11 cellular contexts compared by ENCODE assay signal in genomic region chr10:110818311-110819257, GRCh38. TPM values are rescaled to one million over a fixed set of nuclear protein-coding genes. Genes with fewer than 3 reads are reported as not detected.
DNase-seq lines count a peak whose midpoint lies in the region; ATAC-seq, FAIRE-seq and TF ChIP-seq lines count a peak whose summit lies in the region.
"Had no signal": no experiment of that assay in that cellular context is flagged by ENCODE, and none has a peak within 500 bp of the region (broad histone marks: within the 10 kb centered on the region; RNA-seq: fewer than 3 reads in every experiment).

No MANE protein-coding gene starts in this region.

- H3K9me3 Mint-ChIP-seq in stimulated activated effector memory CD8-positive, alpha-beta T cell treated with anti-CD3 and anti-CD28 coated beads, Interleukin-12 subunit alpha, Interleukin-12 subunit beta, amount 100 ng/mL, for 72 hours: no peaks in the 10 kb centered on the region

- H3K4me2 ChIP-seq in HepG2 (ENCODE audit: low read depth, low read length): peak overlapping the region; percentile 15; the same call in 1 of the 2 replicates

- 49% methylated on average over 6 of the region's 8 CpGs for WGBS in HepG2 (ENCODE audit: low lambda C conversion rate)

- no peak for TF ChIP-seq POLR2A in HepG2 (IDR thresholded peaks at IDR 0.05; ENCODE audit: insufficient read depth in 1 of 2, low read depth in 2 of 2, low read length in 2 of 2)

- H3K4me3 ChIP-seq in HepG2 (replicated peaks in 1 of 3; ENCODE audit: insufficient read depth in 1 of 3, low read depth in 2 of 3, low read length in 3 of 3): no peak overlapping the region
- no peak overlapping the region for H3K4me3 ChIP-seq in dorsolateral prefrontal cortex
- H3K4me3 ChIP-seq in kidney (ENCODE audit: low read length in 2 of 2): no peak overlapping the region

- H3K36me3 ChIP-seq in HepG2 (replicated peaks in 1 of 2; ENCODE audit: control insufficient read depth in 1 of 2, insufficient read depth in 2 of 2, low read length in 2 of 2): no peaks in the 10 kb centered on the region
- H3K36me3 ChIP-seq in kidney (ENCODE audit: control insufficient read depth in 1 of 2, insufficient read depth in 2 of 2, low read length in 2 of 2): no peaks in the 10 kb centered on the region

- intact Hi-C loops in HepG2 (cut with micrococcal nuclease; ENCODE audit: unreplicated experiment): no loop called here
- intact Hi-C loops in dorsolateral prefrontal cortex (cut with DNase I): no loop called here
- intact Hi-C loops in kidney (cut with DNase I): no loop called here

- in situ Hi-C loops in HepG2 (cut with HindIII; ENCODE audit: extremely low pct_ligation_motif_present, low pct_unique_long_range_greater_than_20kb): no loop called here

- peak; percentile 52 for ATAC-seq in HepG2
- no peak for ATAC-seq in stimulated activated effector memory CD8-positive, alpha-beta T cell treated with anti-CD3 and anti-CD28 coated beads, Interleukin-12 subunit alpha, Interleukin-12 subunit beta, amount 100 ng/mL, for 72 hours
- no peak for ATAC-seq in HG03460 (IDR thresholded peaks at IDR 0.05; ENCODE audit: unreplicated experiment)
- ATAC-seq: activated naive CD4-positive, alpha-beta T cell treated with anti-CD3 and anti-CD28 coated beads, Interleukin-2, amount 50 U/mL, for 72 hours had no signal

- FAIRE-seq in HepG2 (lab: Jason Lieb, UNC) (no peak), kidney (lab: Jason Lieb, UNC) (no peak)
- FAIRE-seq: endometrium had no signal

- H3K9me3 ChIP-seq in HepG2 (ENCODE audit: low read length): no peaks in the 10 kb centered on the region
- H3K9me3 ChIP-seq in kidney (ENCODE audit: control insufficient read depth in 1 of 2, low read length in 2 of 2): no peaks in the 10 kb centered on the region

- no peak overlapping the region for H3K4me3 Mint-ChIP-seq in stimulated activated effector memory CD8-positive, alpha-beta T cell treated with anti-CD3 and anti-CD28 coated beads, Interleukin-12 subunit alpha, Interleukin-12 subunit beta, amount 100 ng/mL, for 72 hours

- H3K4me1 ChIP-seq in HepG2 (ENCODE audit: insufficient read depth, low read length) (peaks cover 35% of the 10 kb centered on the region), kidney (ENCODE audit: control insufficient read depth in 1 of 2, insufficient read depth in 1 of 2, low read depth in 1 of 2, low read length in 2 of 2) (peaks cover 21 to 29% of the 10 kb centered on the region in 2 donors)

- no peaks in the 10 kb centered on the region for H4K20me1 ChIP-seq in HepG2 (ENCODE audit: insufficient read depth, low read length)

- H3K79me2 ChIP-seq in HepG2 (ENCODE audit: insufficient read depth, low read length): no peaks in the 10 kb centered on the region

- DNase-seq in HT-29 (ENCODE audit: low spot score): peak; percentile 30
- DNase-seq in HepG2 (ENCODE audit: low spot score): no peak
- DNase-seq in stimulated activated effector memory CD8-positive, alpha-beta T cell treated with anti-CD3 and anti-CD28 coated beads, Interleukin-12 subunit alpha, Interleukin-12 subunit beta, amount 100 ng/mL, for 72 hours (ENCODE audit: low spot score in 2 of 2): no peak
- no peak for DNase-seq in occipital lobe (lab: John Stamatoyannopoulos, UW)
- DNase-seq in dorsolateral prefrontal cortex: no peak
- DNase-seq in kidney: no peak
- DNase-seq: NCI-H187 treated with DMSO at 0.1 percent for 48 hours had no signal

- H3K27me3 ChIP-seq in HepG2 (ENCODE audit: control insufficient read depth in 1 of 2, insufficient read depth in 2 of 2, low read length in 2 of 2) (peaks cover 0 to 1% of the 10 kb centered on the region in 2 experiments; a peak in 1 of 5 replicates), dorsolateral prefrontal cortex (no peaks in the 10 kb centered on the region)

- TF ChIP-seq RAD21 in HepG2 (CRISPR knock-in tag; IDR thresholded peaks at IDR 0.05): no peak

- H3K27ac Mint-ChIP-seq in stimulated activated effector memory CD8-positive, alpha-beta T cell treated with anti-CD3 and anti-CD28 coated beads, Interleukin-12 subunit alpha, Interleukin-12 subunit beta, amount 100 ng/mL, for 72 hours: peak overlapping the region; percentile 46

- no TSS peak for BruUV-seq in HepG2 (replicated peaks; lab: Mats Ljungman, UMichigan)

- peaks cover 26% of the 10 kb centered on the region for H3K4me1 Mint-ChIP-seq in stimulated activated effector memory CD8-positive, alpha-beta T cell treated with anti-CD3 and anti-CD28 coated beads, Interleukin-12 subunit alpha, Interleukin-12 subunit beta, amount 100 ng/mL, for 72 hours

- POLR2A ChIA-PET in HepG2 (lab: Yijun Ruan, JAX): interaction anchor here (0.5 to 0.9 kb wide), 2 partner anchors 53 to 608 kb away, joined by 4 to 5 read pairs; partner anchors contain the start of gene PDCD4

- TF ChIP-seq CTCF in VCaP (conservative IDR thresholded peaks at IDR 0.05) (no peak), HepG2 (CRISPR knock-in tag; IDR thresholded peaks at IDR 0.05) (no peak), dorsolateral prefrontal cortex (IDR thresholded peaks at IDR 0.05 in 54 of 56, conservative IDR thresholded peaks at IDR 0.05 in 2 of 56; ENCODE audit: low read depth in 1 of 56, partially characterized antibody in 56 of 56) (peak in 1 of 56 donors; percentile 15), kidney (IDR thresholded peaks at IDR 0.05; ENCODE audit: borderline replicate concordance, extremely low read depth, insufficient read depth) (no peak)

- H3K9ac ChIP-seq in HepG2 (ENCODE audit: insufficient read depth, low read depth, low read length) (no peak overlapping the region), kidney (ENCODE audit: low read length in 2 of 2) (no peak overlapping the region)

- peak overlapping the region; percentile 85 for H3K27ac ChIP-seq in VCaP
- no peak overlapping the region for H3K27ac ChIP-seq in HepG2 (ENCODE audit: extremely low read length, insufficient read depth, low read length)
- H3K27ac ChIP-seq in dorsolateral prefrontal cortex: peak overlapping the region in 8 of 59 donors; percentile 5 to 87 (median 34)
- no peak overlapping the region for H3K27ac ChIP-seq in kidney (ENCODE audit: low read depth in 2 of 2, low read length in 2 of 2)

- no peak overlapping the region for H2AFZ ChIP-seq in HepG2 (ENCODE audit: low read length)

- no peak for TF ChIP-seq EP300 in HepG2 (IDR thresholded peaks at IDR 0.05; ENCODE audit: low read depth in 2 of 2, low read length in 2 of 2)
- no peak for TF ChIP-seq EP300 in HepG2 (CRISPR knock-in tag; IDR thresholded peaks at IDR 0.05; ENCODE audit: borderline replicate concordance)

- H3K36me3 Mint-ChIP-seq in stimulated activated effector memory CD8-positive, alpha-beta T cell treated with anti-CD3 and anti-CD28 coated beads, Interleukin-12 subunit alpha, Interleukin-12 subunit beta, amount 100 ng/mL, for 72 hours: no peaks in the 10 kb centered on the region
- H3K36me3 Mint-ChIP-seq: activated naive CD4-positive, alpha-beta T cell treated with anti-CD3 and anti-CD28 coated beads, Interleukin-2, amount 50 U/mL, for 72 hours had no signal

- CTCF ChIA-PET in HepG2 (lab: Yijun Ruan, JAX; ENCODE audit: low intra/inter-chr PET ratio, low total read pairs): no interaction called here

TF ChIP-seq in HepG2, 621 proteins besides CTCF, POLR2A, EP300 and RAD21 (continues in another document):
- TF ChIP-seq ZBTB21 (CRISPR knock-in tag; IDR thresholded peaks at IDR 0.05) (no peak), PRDM4 (CRISPR knock-in tag; IDR thresholded peaks at IDR 0.05; ENCODE audit: borderline replicate concordance) (no peak)

RNA-seq across cellular contexts. Expression of gene PDCD4, which starts 53.1 kb away (rescaled TPM):
- 12.5 and 18.5 TPM in 2 replicates for total RNA-seq in HT-29 (2014; rRNA removed; shearing (Covaris generic))
- total RNA-seq in HepG2 (2016; rRNA removed; fragmentation: Illumina TruSeq; extraction: Trizol) (56.2 and 92.8 TPM in 2 replicates), occipital lobe (61.1 TPM), dorsolateral prefrontal cortex (100 to 1,000 TPM in 2 of 120 experiments, 10 to 100 TPM in 118; 45.2 to 105 (median 67.9) TPM), kidney (75.9 TPM)
- total RNA-seq in HepG2 (2016; cell fraction: cytosol; rRNA removed; fragmentation: Illumina TruSeq; extraction: Trizol; ENCODE audit: low read depth): 16.2 and 22.3 TPM in 2 replicates
- 63.2 and 84.9 TPM in 2 replicates for total RNA-seq in HepG2 (2016; cell fraction: insoluble cytoplasmic fraction; rRNA removed; fragmentation: Illumina TruSeq; extraction: Trizol)
- total RNA-seq in HepG2 (2016; cell fraction: membrane; rRNA removed; fragmentation: Illumina TruSeq; extraction: Trizol): 12.3 and 13.7 TPM in 2 replicates
- total RNA-seq in HepG2 (2016; cell fraction: nucleus; rRNA removed; fragmentation: Illumina TruSeq; extraction: Trizol): 30.6 and 42.1 TPM in 2 replicates
- polyA plus RNA-seq in HepG2 (2011; rRNA removed) (22.4 and 22.8 TPM in 2 replicates), kidney (ENCODE audit: insufficient read depth, low read depth, low replicate concordance) (57.7 TPM)
- polyA plus RNA-seq in HepG2 (2011; cell fraction: cytosol; rRNA removed): 7.6 and 12.9 TPM in 2 replicates
- 8.4 and 13.8 TPM in 2 replicates for polyA plus RNA-seq in HepG2 (2011; cell fraction: nucleus; rRNA removed)
- 50.1 and 77.6 TPM in 2 replicates for polyA plus RNA-seq in HepG2 (2012)
- polyA plus RNA-seq in HepG2 (2016; cell fraction: cytosol; fragmentation: Illumina TruSeq; extraction: Trizol; ENCODE audit: low read depth): 2.7 and 4.0 TPM in 2 replicates
- polyA plus RNA-seq in HepG2 (2016; cell fraction: insoluble cytoplasmic fraction; fragmentation: Illumina TruSeq; extraction: Trizol; ENCODE audit: low read depth): 112 and 113 TPM in 2 replicates
- polyA plus RNA-seq in HepG2 (2016; cell fraction: membrane; fragmentation: Illumina TruSeq; extraction: Trizol; ENCODE audit: low read depth): 9.3 and 9.7 TPM in 2 replicates
- polyA plus RNA-seq in HepG2 (2016; cell fraction: nucleus; fragmentation: Illumina TruSeq; extraction: Trizol; ENCODE audit: insufficient read depth, low read depth): 58.0 and 60.5 TPM in 2 replicates
- polyA minus RNA-seq in HepG2 (2011; rRNA and poly(A)+ RNA removed; ENCODE audit: low replicate concordance): 3.8 and 12.7 TPM in 2 replicates
- polyA minus RNA-seq in HepG2 (2011; cell fraction: cytosol; rRNA and poly(A)+ RNA removed): 19.9 and 36.2 TPM in 2 replicates
- polyA minus RNA-seq in HepG2 (2011; cell fraction: nucleus; rRNA and poly(A)+ RNA removed): 50.6 and 51.0 TPM in 2 replicates
